8 cellular contexts compared by ENCODE assay signal in the genomic region with DNA sequence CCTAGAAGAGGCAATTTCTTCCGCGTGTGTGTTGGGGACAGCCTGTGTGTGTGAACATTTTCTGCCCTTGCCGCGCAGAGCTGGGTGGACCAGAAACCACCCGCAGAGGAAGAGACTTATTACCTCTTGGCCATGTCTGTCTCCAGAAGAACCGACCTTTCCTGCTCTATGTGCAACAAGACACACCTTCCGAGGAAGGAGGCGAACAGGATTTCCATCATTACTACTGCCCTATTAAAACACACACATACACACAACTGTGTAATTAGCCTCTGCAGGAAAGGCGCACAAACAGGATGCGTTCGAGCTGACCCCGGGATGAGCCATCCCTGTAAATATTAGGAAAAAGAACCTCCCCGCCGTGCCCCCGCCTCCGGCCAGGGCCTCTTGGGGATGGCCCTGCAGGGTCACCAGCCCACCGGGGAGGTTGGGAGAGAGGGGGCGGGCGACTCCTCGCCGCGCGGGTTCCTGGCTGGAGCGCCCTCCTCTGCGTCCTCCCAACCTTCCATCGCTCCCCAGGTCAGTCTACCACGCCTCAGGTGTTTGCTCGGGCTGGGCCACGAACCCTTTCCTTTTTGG. TPM values are rescaled to one million over a fixed set of nuclear protein-coding genes. Genes with fewer than 3 reads are reported as not detected.
DNase-seq lines count a peak whose midpoint lies in the region; ATAC-seq and TF ChIP-seq lines count a peak whose summit lies in the region.

No MANE protein-coding gene starts in this region.

- H3K36me3 ChIP-seq in H7 (replicated peaks; ENCODE audit: control insufficient read depth, insufficient read depth, low read length) (no peaks in the 10 kb centered on the region), skeletal muscle satellite cell (ENCODE audit: insufficient read depth, low read length) (no peaks in the 10 kb centered on the region)

- H3K4me1 Mint-ChIP-seq in WTC11: peaks cover 11% of the 10 kb centered on the region

- peak; percentile 40 for DNase-seq in H7
- no peak for DNase-seq in WTC11 (ENCODE audit: low spot score)
- peak; percentile 31 for DNase-seq in left cardiac atrium
- DNase-seq in stimulated activated CD4-positive, alpha-beta T cell treated with anti-CD3 and anti-CD28 coated beads, Interleukin-15, amount 100 ng/mL, for 24 hours: no peak
- no peak for DNase-seq in effector CD4-positive, alpha-beta T cell
- no peak for DNase-seq in EL

- H3K9ac ChIP-seq in skeletal muscle satellite cell (ENCODE audit: low read depth, low read length): peak overlapping the region; percentile 51

- peak overlapping the region; percentile 63 for H3K4me3 ChIP-seq in H7 (ENCODE audit: insufficient read depth, low read depth, low read length)
- peak overlapping the region; percentile 76 for H3K4me3 ChIP-seq in skeletal muscle satellite cell (ENCODE audit: low read length)

- peaks cover 14% of the 10 kb centered on the region for H3K4me1 ChIP-seq in skeletal muscle satellite cell (ENCODE audit: control insufficient read depth, insufficient read depth, low read length)

- ATAC-seq in WTC11 (no peak), left cardiac atrium (peak; percentile 20 to 22), GM18873 (IDR thresholded peaks at IDR 0.05; ENCODE audit: low FRiP score, unreplicated experiment) (no peak)

- H3K36me3 Mint-ChIP-seq in WTC11: peaks cover 13% of the 10 kb centered on the region

- POLR2A ChIA-PET in WTC11 (lab: Charles Lee): no interaction called here

- peaks cover 33% of the 10 kb centered on the region for H3K27me3 Mint-ChIP-seq in WTC11 (ENCODE audit: low read depth)

- H3K9me3 Mint-ChIP-seq in WTC11: peaks cover 14% of the 10 kb centered on the region

- H3K27ac Mint-ChIP-seq in WTC11: no peak overlapping the region

- TF ChIP-seq CTCF in WTC11 (IDR thresholded peaks at IDR 0.05): no peak

- intact Hi-C loops in left cardiac atrium (cut with DNase I): loop anchor here in 1 of 2 donors (10.0 kb wide), 1 partner anchor 134 kb away; no protein-coding TSS in a partner anchor

- H3K9me3 ChIP-seq in skeletal muscle satellite cell (replicated peaks; ENCODE audit: low read length): no peaks in the 10 kb centered on the region

- peak overlapping the region; percentile 80 for H3K4me3 Mint-ChIP-seq in WTC11

- H3K27me3 ChIP-seq in H7 (ENCODE audit: control insufficient read depth, insufficient read depth, low read length) (peaks cover 29% of the 10 kb centered on the region), skeletal muscle satellite cell (ENCODE audit: control insufficient read depth, insufficient read depth, low read length) (peaks cover 67% of the 10 kb centered on the region)

- H3K4me2 ChIP-seq in skeletal muscle satellite cell (ENCODE audit: low read length): peak overlapping the region; percentile 97

- CTCF ChIA-PET in WTC11 (lab: Charles Lee): interaction anchor here (1.0 to 1.1 kb wide), 3 partner anchors 9 to 107 kb away, joined by 3 read pairs; no protein-coding TSS in a partner anchor

TF ChIP-seq in WTC11, 78 proteins besides CTCF, POLR2A, EP300 and RAD21:
- TF ChIP-seq ZNF317 (CRISPR knock-in tag; IDR thresholded peaks at IDR 0.05; ENCODE audit: borderline replicate concordance, low read depth) (0 out of 2 replicates have a peak, but pooled peaks have one; percentile 23), TEAD4 (CRISPR knock-in tag; IDR thresholded peaks at IDR 0.05) (no peak), TP53 (CRISPR knock-in tag; IDR thresholded peaks at IDR 0.05) (0 out of 2 replicates have a peak, but pooled peaks have one; percentile 57)
- TF ChIP-seq, protein P1, sequence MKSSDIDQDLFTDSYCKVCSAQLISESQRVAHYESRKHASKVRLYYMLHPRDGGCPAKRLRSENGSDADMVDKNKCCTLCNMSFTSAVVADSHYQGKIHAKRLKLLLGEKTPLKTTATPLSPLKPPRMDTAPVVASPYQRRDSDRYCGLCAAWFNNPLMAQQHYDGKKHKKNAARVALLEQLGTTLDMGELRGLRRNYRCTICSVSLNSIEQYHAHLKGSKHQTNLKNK (CRISPR knock-in tag; IDR thresholded peaks at IDR 0.05): no peak
- TF ChIP-seq, protein P2, sequence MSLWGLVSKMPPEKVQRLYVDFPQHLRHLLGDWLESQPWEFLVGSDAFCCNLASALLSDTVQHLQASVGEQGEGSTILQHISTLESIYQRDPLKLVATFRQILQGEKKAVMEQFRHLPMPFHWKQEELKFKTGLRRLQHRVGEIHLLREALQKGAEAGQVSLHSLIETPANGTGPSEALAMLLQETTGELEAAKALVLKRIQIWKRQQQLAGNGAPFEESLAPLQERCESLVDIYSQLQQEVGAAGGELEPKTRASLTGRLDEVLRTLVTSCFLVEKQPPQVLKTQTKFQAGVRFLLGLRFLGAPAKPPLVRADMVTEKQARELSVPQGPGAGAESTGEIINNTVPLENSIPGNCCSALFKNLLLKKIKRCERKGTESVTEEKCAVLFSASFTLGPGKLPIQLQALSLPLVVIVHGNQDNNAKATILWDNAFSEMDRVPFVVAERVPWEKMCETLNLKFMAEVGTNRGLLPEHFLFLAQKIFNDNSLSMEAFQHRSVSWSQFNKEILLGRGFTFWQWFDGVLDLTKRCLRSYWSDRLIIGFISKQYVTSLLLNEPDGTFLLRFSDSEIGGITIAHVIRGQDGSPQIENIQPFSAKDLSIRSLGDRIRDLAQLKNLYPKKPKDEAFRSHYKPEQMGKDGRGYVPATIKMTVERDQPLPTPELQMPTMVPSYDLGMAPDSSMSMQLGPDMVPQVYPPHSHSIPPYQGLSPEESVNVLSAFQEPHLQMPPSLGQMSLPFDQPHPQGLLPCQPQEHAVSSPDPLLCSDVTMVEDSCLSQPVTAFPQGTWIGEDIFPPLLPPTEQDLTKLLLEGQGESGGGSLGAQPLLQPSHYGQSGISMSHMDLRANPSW (CRISPR knock-in tag; conservative IDR thresholded peaks at IDR 0.05; ENCODE audit: low read depth): no peak

RNA-seq across cellular contexts. Expression of gene PRKCH, which starts 0.5 kb away (rescaled TPM):
- total RNA-seq in H7 (2014; rRNA removed; shearing (Covaris generic)): 6.3 and 14.9 TPM in 2 replicates
- total RNA-seq in WTC11 (2021) (7.8 to 10.3 TPM (median 8.7 TPM) in 3 replicates), left cardiac atrium (10 to 100 TPM; 17.6 to 34.8 TPM)
- 5.9 and 17.2 TPM in 2 replicates for total RNA-seq in skeletal muscle satellite cell (2012; rRNA removed)

RNA-seq across cellular contexts. Expression of gene TMEM30B, which starts 39.8 kb away (rescaled TPM):
- total RNA-seq in H7 (2014; rRNA removed; shearing (Covaris generic)): 1.1 and 2.8 TPM in 2 replicates
- total RNA-seq in WTC11 (2021) (17.2 to 18.0 TPM (median 17.8 TPM) in 3 replicates), left cardiac atrium (1 to 10 TPM in 1 of 2 donors, under 1 TPM in 1; 0.82 to 1.5 TPM)
- total RNA-seq in skeletal muscle satellite cell (2012; rRNA removed): under 0.01 TPM in 1 of 2 replicates, not detected in the other

Comparison
In these comparisons a context has a peak if more than half of its experiments do, and no peak if none do; other contexts are left out.
1. DNase-seq: peak in H7 (single experiment) and left cardiac atrium (single experiment); none in WTC11 (single experiment), stimulated activated CD4-positive, alpha-beta T cell treated with anti-CD3 and anti-CD28 coated beads, Interleukin-15, amount 100 ng/mL, for 24 hours (single experiment), effector CD4-positive, alpha-beta T cell (single experiment) and EL (single experiment).
2. ATAC-seq: peak in left cardiac atrium (2 of 2); none in WTC11 (single experiment) and GM18873 (single experiment).